In the genomic region with DNA sequence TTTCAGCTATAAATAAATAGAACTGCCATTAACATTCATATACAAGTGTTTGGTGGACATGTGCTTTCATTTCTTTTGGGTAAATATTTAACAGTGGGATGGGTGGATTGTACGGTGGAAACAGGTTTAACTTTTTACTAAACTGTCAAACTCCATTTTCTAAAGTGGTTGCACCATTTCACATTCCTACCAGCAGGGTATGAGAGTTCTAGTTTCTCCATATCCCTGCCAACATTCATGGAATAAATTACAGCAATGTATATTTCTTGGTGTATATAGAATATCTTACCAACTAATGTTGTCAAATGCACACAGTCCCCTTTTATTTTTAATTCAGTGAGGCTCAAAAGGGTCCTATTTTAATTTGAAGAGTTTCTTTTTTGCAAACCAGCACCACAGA, we compare ENCODE assay signal across 24 cellular contexts.
DNase-seq lines count a peak whose midpoint lies in the region; ATAC-seq, FAIRE-seq and TF ChIP-seq lines count a peak whose summit lies in the region.
"Had no signal": no experiment of that assay in that cellular context is flagged by ENCODE, and none has a peak within 500 bp of the region (broad histone marks: within the 10 kb centered on the region; RNA-seq: fewer than 3 reads in every experiment).

No MANE protein-coding gene starts in this region.

- no peak for TF ChIP-seq POLR2A in A549 (IDR thresholded peaks at IDR 0.05; ENCODE audit: low read length)
- TF ChIP-seq POLR2A in uterus (IDR thresholded peaks at IDR 0.05): no peak

- POLR2A ChIA-PET in A549 (lab: Yijun Ruan, JAX): no interaction called here

- peaks cover 9% of the 10 kb centered on the region; the same call in 1 of the 3 replicates for H3K9me3 ChIP-seq in A549
- no peaks in the 10 kb centered on the region for H3K9me3 ChIP-seq in keratinocyte (ENCODE audit: control insufficient read depth, low read depth, low read length)
- H3K9me3 ChIP-seq in uterus: no peaks in the 10 kb centered on the region
- H3K9me3 ChIP-seq: Peyer's patch, stomach had no signal

- FAIRE-seq in A549 (lab: Jason Lieb, UNC): no peak
- FAIRE-seq in D721Med (lab: Jason Lieb, UNC): no peak
- no peak for FAIRE-seq in keratinocyte (lab: Jason Lieb, UNC)
- FAIRE-seq: GM12891, TTC549 had no signal

- H3K36me3 Mint-ChIP-seq in effector memory CD8-positive, alpha-beta T cell (ENCODE audit: insufficient read depth): no peaks in the 10 kb centered on the region

- in situ Hi-C loops in astrocyte of the spinal cord (cut with HindIII; ENCODE audit: low sequenced_read_pairs): no loop called here

- H3K36me3 ChIP-seq in keratinocyte (ENCODE audit: control insufficient read depth in 2 of 2, extremely low read depth in 1 of 2, insufficient read depth in 2 of 2, low read length in 2 of 2) (no peaks in the 10 kb centered on the region), uterus (no peaks in the 10 kb centered on the region)
- H3K36me3 ChIP-seq: esophagus muscularis mucosa, Peyer's patch, stomach had no signal

- no peak for TF ChIP-seq RAD21 in A549 (conservative IDR thresholded peaks at IDR 0.05 in 1 of 2, IDR thresholded peaks at IDR 0.05 in 1 of 2)

- no peak overlapping the region for H3K27ac ChIP-seq in A549
- no peak overlapping the region for H3K27ac ChIP-seq in keratinocyte (ENCODE audit: control insufficient read depth, insufficient read depth, low read length)
- no peak overlapping the region for H3K27ac ChIP-seq in uterus
- H3K27ac ChIP-seq: esophagus muscularis mucosa, Peyer's patch, stomach had no signal

- H2AFZ ChIP-seq in keratinocyte (ENCODE audit: control insufficient read depth, low read length): no peak overlapping the region

- intact Hi-C loops in uterus (cut with DNase I; ENCODE audit: low total_unique reads): no loop called here

- no peak for DNase-seq in A549 (ENCODE audit: low read depth in 1 of 2, low spot score in 1 of 2)
- no peak for DNase-seq in D721Med (ENCODE audit: insufficient read length, low spot score)
- no peak for DNase-seq in astrocyte of the spinal cord (ENCODE audit: low read depth, low spot score)
- DNase-seq in keratinocyte (ENCODE audit: low read depth, low spot score): no peak
- no peak for DNase-seq in effector memory CD8-positive, alpha-beta T cell
- no peak for DNase-seq in uterus
- no peak for DNase-seq in GOT3 (lab: John Stamatoyannopoulos, UW)
- DNase-seq: activated CD4-positive, alpha-beta T cell treated with anti-CD3 and anti-CD28 coated beads, Interleukin-2, amount 10 ng/mL, durations not matched to agents 7 days and 5 days; activated naive CD4-positive, alpha-beta T cell; aorta; COR-L47; dermis blood vessel endothelial cell; GDM1; islet precursor cell; NCI-H1092; NCI-H774; Peyer's patch; stimulated activated CD4-positive, alpha-beta T cell treated with anti-CD3 and anti-CD28 coated beads, Interleukin-15, amount 100 ng/mL, for 24 hours; stomach had no signal

- dilution Hi-C loops in keratinocyte (cut with MboI; ENCODE audit: extremely low pct_ligation_motif_present, low sequenced_read_pairs): no loop called here

- H3K4me3 Mint-ChIP-seq in effector memory CD8-positive, alpha-beta T cell: no peak overlapping the region
- H3K4me3 Mint-ChIP-seq: activated CD4-positive, alpha-beta T cell treated with anti-CD3 and anti-CD28 coated beads, Interleukin-2, amount 10 ng/mL, durations not matched to agents 7 days and 5 days; nephron had no signal

- ATAC-seq in A549 (no peak), HG03460 (IDR thresholded peaks at IDR 0.05; ENCODE audit: unreplicated experiment) (no peak)
- ATAC-seq in effector memory CD8-positive, alpha-beta T cell (replicated peaks): no peak

- peaks cover 28 to 47% of the 10 kb centered on the region in 2 donors for H3K27me3 Mint-ChIP-seq in effector memory CD8-positive, alpha-beta T cell

- no peak overlapping the region for H3K4me3 ChIP-seq in A549
- no peak overlapping the region for H3K4me3 ChIP-seq in astrocyte of the spinal cord (ENCODE audit: low read depth, low read length)
- H3K4me3 ChIP-seq in keratinocyte (ENCODE audit: control insufficient read depth in 2 of 3, extremely low read depth in 1 of 3, insufficient read depth in 2 of 3, low read depth in 1 of 3, low read length in 3 of 3): no peak overlapping the region
- no peak overlapping the region for H3K4me3 ChIP-seq in uterus
- H3K4me3 ChIP-seq: esophagus muscularis mucosa, Peyer's patch, stomach had no signal

- H3K4me1 ChIP-seq in A549 (no peaks in the 10 kb centered on the region), keratinocyte (ENCODE audit: control insufficient read depth, extremely low read depth, insufficient read depth, low read length) (no peaks in the 10 kb centered on the region), uterus (no peaks in the 10 kb centered on the region)
- H3K4me1 ChIP-seq: esophagus muscularis mucosa, Peyer's patch, stomach had no signal

- no peaks in the 10 kb centered on the region for H4K20me1 ChIP-seq in keratinocyte (ENCODE audit: control insufficient read depth, extremely low read depth, insufficient read depth, low read length)

- no peak overlapping the region for H3K9ac ChIP-seq in keratinocyte (ENCODE audit: control insufficient read depth, extremely low read depth, insufficient read depth, low read length)

- CTCF ChIA-PET in A549 (lab: Yijun Ruan, JAX): no interaction called here

- no peaks in the 10 kb centered on the region for H3K4me1 Mint-ChIP-seq in effector memory CD8-positive, alpha-beta T cell (ENCODE audit: low read depth in 2 of 2)
- H3K4me1 Mint-ChIP-seq: activated CD4-positive, alpha-beta T cell treated with anti-CD3 and anti-CD28 coated beads, Interleukin-2, amount 10 ng/mL, durations not matched to agents 7 days and 5 days had no signal

- TF ChIP-seq EP300 in A549 (IDR thresholded peaks at IDR 0.05): no peak

- H3K9me1 ChIP-seq in keratinocyte (ENCODE audit: control insufficient read depth, extremely low read depth, insufficient read depth, low read length): no peaks in the 10 kb centered on the region

- peak; percentile 15; the same call in 1 of the 3 replicates for TF ChIP-seq CTCF in A549 (IDR thresholded peaks at IDR 0.05)
- peak; percentile 33 for TF ChIP-seq CTCF in D721Med (IDR thresholded peaks at IDR 0.05; ENCODE audit: insufficient read depth, missing control alignments)
- peak; percentile 16 for TF ChIP-seq CTCF in astrocyte of the spinal cord (IDR thresholded peaks at IDR 0.05; ENCODE audit: low read depth, low read length)
- peak in 2 of 3 experiments; percentile 8 to 13 for TF ChIP-seq CTCF in keratinocyte (optimal IDR thresholded peaks at IDR 0.05 in 1 of 3, IDR thresholded peaks at IDR 0.05 in 1 of 3, conservative IDR thresholded peaks at IDR 0.05 in 1 of 3; ENCODE audit: extremely low read depth in 1 of 3, insufficient read depth in 2 of 3, low read length in 3 of 3)
- TF ChIP-seq CTCF in uterus (IDR thresholded peaks at IDR 0.05): no peak

- no peak overlapping the region for H3K4me2 ChIP-seq in A549
- H3K4me2 ChIP-seq in keratinocyte (ENCODE audit: control insufficient read depth, extremely low read depth, insufficient read depth, low read depth, low read length): no peak overlapping the region

- no peak overlapping the region for H3K27ac Mint-ChIP-seq in effector memory CD8-positive, alpha-beta T cell
- H3K27ac Mint-ChIP-seq: activated CD4-positive, alpha-beta T cell treated with anti-CD3 and anti-CD28 coated beads, Interleukin-2, amount 10 ng/mL, durations not matched to agents 7 days and 5 days; nephron had no signal

- H3K27me3 ChIP-seq in keratinocyte (ENCODE audit: control insufficient read depth, extremely low read depth, insufficient read depth, low read length) (no peaks in the 10 kb centered on the region), uterus (peaks cover 0 to 5% of the 10 kb centered on the region in 2 donors)
- H3K27me3 ChIP-seq: Peyer's patch had no signal

- no peaks in the 10 kb centered on the region for H3K9me3 Mint-ChIP-seq in effector memory CD8-positive, alpha-beta T cell

- WGBS in A549 (ENCODE audit: missing lambda C conversion rate): 2% methylated on average over 1 of the region's 1 CpG

- H3K79me2 ChIP-seq in keratinocyte (ENCODE audit: control insufficient read depth, insufficient read depth, low read length): no peaks in the 10 kb centered on the region

TF ChIP-seq in A549, 52 proteins besides CTCF, POLR2A, EP300 and RAD21:
- TF ChIP-seq RFX5 (IDR thresholded peaks at IDR 0.05): no peak
- TF ChIP-seq, protein P1, sequence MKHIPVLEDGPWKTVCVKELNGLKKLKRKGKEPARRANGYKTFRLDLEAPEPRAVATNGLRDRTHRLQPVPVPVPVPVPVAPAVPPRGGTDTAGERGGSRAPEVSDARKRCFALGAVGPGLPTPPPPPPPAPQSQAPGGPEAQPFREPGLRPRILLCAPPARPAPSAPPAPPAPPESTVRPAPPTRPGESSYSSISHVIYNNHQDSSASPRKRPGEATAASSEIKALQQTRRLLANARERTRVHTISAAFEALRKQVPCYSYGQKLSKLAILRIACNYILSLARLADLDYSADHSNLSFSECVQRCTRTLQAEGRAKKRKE (CRISPR knock-in tag; IDR thresholded peaks at IDR 0.05; ENCODE audit: low read depth): no peak
- no peak for TF ChIP-seq SREBF2 (IDR thresholded peaks at IDR 0.05)
- TF ChIP-seq FOSL2 (IDR thresholded peaks at IDR 0.05): no peak
- no peak for TF ChIP-seq FOSL2 (CRISPR knock-in tag; IDR thresholded peaks at IDR 0.05)
- TF ChIP-seq SMC3 (IDR thresholded peaks at IDR 0.05): no peak
- no peak for TF ChIP-seq ZC3H11A (IDR thresholded peaks at IDR 0.05)
- no peak for TF ChIP-seq KDM1A (IDR thresholded peaks at IDR 0.05; ENCODE audit: low read depth)
- no peak for TF ChIP-seq NPAS2 (CRISPR knock-in tag; IDR thresholded peaks at IDR 0.05; ENCODE audit: borderline replicate concordance)

Comparison
In these comparisons a context has a peak if more than half of its experiments do, and no peak if none do; other contexts are left out.
1. CTCF ChIP-seq: peak in A549 (single experiment), D721Med (single experiment), astrocyte of the spinal cord (single experiment) and keratinocyte (2 of 3); none in uterus (0 of 4).